In genomic region chr11:22234743-22235142, GRCh38 we compare ENCODE assay signal across 33 cellular contexts. TPM values are rescaled to one million over a fixed set of nuclear protein-coding genes. Genes with fewer than 3 reads are reported as not detected.
"Had no signal": no experiment of that assay in that cellular context is flagged by ENCODE, and none has a peak within 500 bp of the region (broad histone marks: within the 10 kb centered on the region; RNA-seq: fewer than 3 reads in every experiment).

No MANE protein-coding gene starts in this region.

- H3K27ac Mint-ChIP-seq: activated CD4-positive, alpha-beta memory T cell treated with anti-CD3 and anti-CD28 coated beads, Interleukin-2, amount 10 ng/mL, durations not matched to agents 7 days and 5 days; activated CD4-positive, alpha-beta T cell treated with anti-CD3 and anti-CD28 coated beads, Interleukin-2, amount 10 ng/mL, durations not matched to agents 7 days and 5 days; activated T-cell treated with anti-CD3 and anti-CD28 coated beads, Interleukin-2, amount 50 U/mL, for 24 hours; effector memory CD8-positive, alpha-beta T cell; mesothelial cell of epicardium; naive B cell; nephron progenitor cell; stimulated activated naive B cell treated with anti-CD40 and anti-IgM and Interleukin-4, amounts not matched to agents 10 μg/mL and 1 μg/mL and 100 μg/mL, for 72 hours; T-helper 17 cell had no signal

- ATAC-seq: effector memory CD8-positive, alpha-beta T cell; gastrocnemius medialis; pancreas; sciatic nerve; stimulated activated naive B cell treated with anti-CD40 and anti-IgM and Interleukin-4, amounts not matched to agents 10 μg/mL and 1 μg/mL and 100 μg/mL, for 72 hours; T-helper 17 cell; upper lobe of right lung had no signal

- H3K4me1 ChIP-seq: gastrocnemius medialis, pancreas, prostate gland, suprapubic skin, tibial artery, upper lobe of right lung had no signal

- DNase-seq: activated CD4-positive, alpha-beta memory T cell treated with anti-CD3 and anti-CD28 coated beads, Interleukin-2, amount 10 ng/mL, durations not matched to agents 7 days and 5 days; activated CD4-positive, alpha-beta T cell treated with anti-CD3 and anti-CD28 coated beads, Interleukin-2, amount 10 ng/mL, durations not matched to agents 7 days and 5 days; activated CD4-positive, CD25-positive, alpha-beta regulatory T cell treated with anti-CD3 and anti-CD28 coated beads, Interleukin-2, amount 50 U/mL, for 72 hours; activated CD8-positive, alpha-beta memory T cell treated with anti-CD3 and anti-CD28 coated beads, Interleukin-2, amount 50 U/mL, for 48 hours; activated gamma-delta T cell treated with Interleukin-2 at 50 U/mL for 16 hours; activated naive CD4-positive, alpha-beta T cell treated with anti-CD3 and anti-CD28 coated beads, Interleukin-2, amount 50 U/mL, for 16 hours; activated T-cell treated with anti-CD3 and anti-CD28 coated beads, Interleukin-2, amount 50 U/mL, for 24 hours; amniotic stem cell; brain microvascular endothelial cell; cortex of kidney; effector memory CD8-positive, alpha-beta T cell; erythroblast; gastrocnemius medialis; glutamatergic neuron; kidney; naive B cell; nephron progenitor cell; nucleus accumbens; pancreas; retina; stimulated activated CD4-positive, alpha-beta T cell treated with anti-CD3 and anti-CD28 coated beads, Interleukin-4, amount 100 ng/mL, for 4 hours; stimulated activated CD8-positive, alpha-beta memory T cell treated with anti-CD3 and anti-CD28 coated beads, Interleukin-4, amount 100 ng/mL, for 48 hours; stimulated activated naive B cell treated with anti-CD40 and anti-IgM and Interleukin-4, amounts not matched to agents 10 μg/mL and 1 μg/mL and 100 μg/mL, for 72 hours; T-helper 17 cell; T1000; tibial artery; upper lobe of right lung; WERI-Rb-1 had no signal

- H3K4me1 Mint-ChIP-seq: activated CD4-positive, alpha-beta memory T cell treated with anti-CD3 and anti-CD28 coated beads, Interleukin-2, amount 10 ng/mL, durations not matched to agents 7 days and 5 days; activated CD4-positive, alpha-beta T cell treated with anti-CD3 and anti-CD28 coated beads, Interleukin-2, amount 10 ng/mL, durations not matched to agents 7 days and 5 days; mesothelial cell of epicardium; naive B cell; nephron progenitor cell; stimulated activated naive B cell treated with anti-CD40 and anti-IgM and Interleukin-4, amounts not matched to agents 10 μg/mL and 1 μg/mL and 100 μg/mL, for 72 hours; T-helper 17 cell had no signal

- H3K27me3 Mint-ChIP-seq: activated CD4-positive, alpha-beta memory T cell treated with anti-CD3 and anti-CD28 coated beads, Interleukin-2, amount 10 ng/mL, durations not matched to agents 7 days and 5 days; activated CD4-positive, alpha-beta T cell treated with anti-CD3 and anti-CD28 coated beads, Interleukin-2, amount 10 ng/mL, durations not matched to agents 7 days and 5 days; activated T-cell treated with anti-CD3 and anti-CD28 coated beads, Interleukin-2, amount 50 U/mL, for 24 hours; effector memory CD8-positive, alpha-beta T cell; naive B cell; stimulated activated naive B cell treated with anti-CD40 and anti-IgM and Interleukin-4, amounts not matched to agents 10 μg/mL and 1 μg/mL and 100 μg/mL, for 72 hours; T-helper 17 cell had no signal

- H3K27ac ChIP-seq: brain microvascular endothelial cell, gastrocnemius medialis, pancreas, prostate gland, skin epidermis, suprapubic skin, tibial artery, upper lobe of right lung, WERI-Rb-1 had no signal

- H3K9me3 ChIP-seq: gastrocnemius medialis, pancreas, prostate gland, suprapubic skin, tibial artery, upper lobe of right lung had no signal

- H3K27me3 ChIP-seq: brain microvascular endothelial cell, gastrocnemius medialis, pancreas, suprapubic skin, tibial artery, upper lobe of right lung had no signal

- H3K4me3 ChIP-seq: gastrocnemius medialis, pancreas, prostate gland, skin epidermis, suprapubic skin, tibial artery, upper lobe of right lung had no signal

- H3K9me3 Mint-ChIP-seq: activated CD4-positive, alpha-beta memory T cell treated with anti-CD3 and anti-CD28 coated beads, Interleukin-2, amount 10 ng/mL, durations not matched to agents 7 days and 5 days; activated CD4-positive, alpha-beta T cell treated with anti-CD3 and anti-CD28 coated beads, Interleukin-2, amount 10 ng/mL, durations not matched to agents 7 days and 5 days; activated T-cell treated with anti-CD3 and anti-CD28 coated beads, Interleukin-2, amount 50 U/mL, for 24 hours; mesothelial cell of epicardium; naive B cell; nephron progenitor cell; stimulated activated naive B cell treated with anti-CD40 and anti-IgM and Interleukin-4, amounts not matched to agents 10 μg/mL and 1 μg/mL and 100 μg/mL, for 72 hours had no signal

- H3K36me3 ChIP-seq: brain microvascular endothelial cell, gastrocnemius medialis, pancreas, prostate gland, suprapubic skin, tibial artery, upper lobe of right lung, WERI-Rb-1 had no signal

- H3K36me3 Mint-ChIP-seq: mesothelial cell of epicardium; naive B cell; stimulated activated naive B cell treated with anti-CD40 and anti-IgM and Interleukin-4, amounts not matched to agents 10 μg/mL and 1 μg/mL and 100 μg/mL, for 72 hours had no signal

- H3K4me3 Mint-ChIP-seq: activated CD4-positive, alpha-beta memory T cell treated with anti-CD3 and anti-CD28 coated beads, Interleukin-2, amount 10 ng/mL, durations not matched to agents 7 days and 5 days; activated CD4-positive, alpha-beta T cell treated with anti-CD3 and anti-CD28 coated beads, Interleukin-2, amount 10 ng/mL, durations not matched to agents 7 days and 5 days; activated T-cell treated with anti-CD3 and anti-CD28 coated beads, Interleukin-2, amount 50 U/mL, for 24 hours; effector memory CD8-positive, alpha-beta T cell; mesothelial cell of epicardium; naive B cell; nephron progenitor cell; stimulated activated naive B cell treated with anti-CD40 and anti-IgM and Interleukin-4, amounts not matched to agents 10 μg/mL and 1 μg/mL and 100 μg/mL, for 72 hours; T-helper 17 cell had no signal

RNA-seq across cellular contexts. Expression of gene ANO5, which starts 41.9 kb away (rescaled TPM):
- total RNA-seq: activated CD4-positive, alpha-beta memory T cell treated with anti-CD3 and anti-CD28 coated beads, Interleukin-2, amount 10 ng/mL, durations not matched to agents 7 days and 5 days had no signal
